In genomic region chr10:86594535-86594934, GRCh38 we compare ENCODE assay signal across 20 cellular contexts. TPM values are rescaled to one million over a fixed set of nuclear protein-coding genes. Genes with fewer than 3 reads are reported as not detected.
DNase-seq lines count a peak whose midpoint lies in the region; ATAC-seq, FAIRE-seq and TF ChIP-seq lines count a peak whose summit lies in the region.
"Had no signal": no experiment of that assay in that cellular context is flagged by ENCODE, and none has a peak within 500 bp of the region (broad histone marks: within the 10 kb centered on the region; RNA-seq: fewer than 3 reads in every experiment).

No MANE protein-coding gene starts in this region.

- intact Hi-C loops in psoas muscle (cut with DNase I): no loop called here

- H3K27ac ChIP-seq in A549: peak overlapping the region in 1 of 2 experiments; percentile 62; a peak in 4 of 6 replicates
- H3K27ac ChIP-seq in HEK293 (ENCODE audit: extremely low read depth, low read depth, low read length): no peak overlapping the region
- H3K27ac ChIP-seq in SJSA1: no peak overlapping the region
- no peak overlapping the region for H3K27ac ChIP-seq in psoas muscle
- H3K27ac ChIP-seq: adrenal gland, foreskin keratinocyte, ovary, thyroid gland had no signal

- no peak for TF ChIP-seq EP300 in A549 (IDR thresholded peaks at IDR 0.05)

- DNase-seq in A549 (ENCODE audit: low read depth in 1 of 2, low spot score in 1 of 2): peak in 1 of 2 experiments; percentile 63
- peak; percentile 70 to 76 for DNase-seq in SJSA1 (ENCODE audit: low read depth in 1 of 2, low spot score in 2 of 2)
- DNase-seq in fibroblast of the aortic adventitia (ENCODE audit: low read depth): peak; percentile 27
- DNase-seq in stimulated activated naive CD4-positive, alpha-beta T cell (lab: John Stamatoyannopoulos, UW): no peak
- DNase-seq in CD1c-positive myeloid dendritic cell (ENCODE audit: extremely low spot score): no peak
- DNase-seq in psoas muscle: no peak
- DNase-seq: activated CD4-positive, alpha-beta T cell treated with anti-CD3 and anti-CD28 coated beads for 1 hour; activated T-cell treated with anti-CD3 and anti-CD28 coated beads, Interleukin-2, amount 50 U/mL, for 24 hours; adrenal gland; dermis blood vessel endothelial cell; immature natural killer cell; Kasumi-1; ovary; T-cell; thyroid gland had no signal

- H3K4me3 ChIP-seq in A549: no peak overlapping the region
- no peak overlapping the region for H3K4me3 ChIP-seq in HEK293 (ENCODE audit: low read depth, low read length)
- H3K4me3 ChIP-seq in SJSA1: no peak overlapping the region
- no peak overlapping the region for H3K4me3 ChIP-seq in fibroblast of the aortic adventitia (ENCODE audit: low read depth, low read length)
- no peak overlapping the region for H3K4me3 ChIP-seq in psoas muscle
- H3K4me3 ChIP-seq: adrenal gland, ovary, thyroid gland had no signal

- no peak for TF ChIP-seq RAD21 in A549 (conservative IDR thresholded peaks at IDR 0.05 in 1 of 2, IDR thresholded peaks at IDR 0.05 in 1 of 2)

- 59% methylated on average over 5 of the region's 5 CpGs for WGBS in A549 (ENCODE audit: missing lambda C conversion rate)
- 77 to 91% (median 86%) methylated on average over 5 of the region's 5 CpGs for WGBS in psoas muscle, 3 donors

- no peak for TF ChIP-seq POLR2A in A549 (IDR thresholded peaks at IDR 0.05; ENCODE audit: low read length)

- ATAC-seq in A549 (peak; percentile 22 to 32; a peak in 2 of 6 replicates), HG03135 (IDR thresholded peaks at IDR 0.05; ENCODE audit: unreplicated experiment) (no peak), psoas muscle (no peak)
- ATAC-seq: foreskin keratinocyte, T-cell had no signal

- H3K27me3 ChIP-seq in SJSA1 (replicated peaks): no peaks in the 10 kb centered on the region
- no peaks in the 10 kb centered on the region for H3K27me3 ChIP-seq in psoas muscle (ENCODE audit: insufficient read depth in 3 of 3, low read length in 2 of 3)
- H3K27me3 ChIP-seq: adrenal gland, foreskin keratinocyte, ovary, thyroid gland had no signal

- H3K4me1 ChIP-seq in A549 (peaks cover 9% of the 10 kb centered on the region; the same call in 2 of the 3 replicates), HEK293 (ENCODE audit: control insufficient read depth, insufficient read depth, low read length) (no peaks in the 10 kb centered on the region), SJSA1 (replicated peaks) (peaks cover 14% of the 10 kb centered on the region), psoas muscle (no peaks in the 10 kb centered on the region)
- H3K4me1 ChIP-seq: adrenal gland, foreskin keratinocyte, thyroid gland had no signal

- POLR2A ChIA-PET in A549 (lab: Yijun Ruan, JAX): no interaction called here
- POLR2A ChIA-PET in HEK293 (lab: Yijun Ruan, JAX): interaction anchor here (0.8 kb wide), 1 partner anchor 194 kb away, joined by 4 read pairs; no protein-coding TSS in a partner anchor

- no peak for FAIRE-seq in A549 (lab: Jason Lieb, UNC)

- H3K4me2 ChIP-seq in A549: 0 out of 3 replicates have a peak overlapping the region, but pooled peaks have one; percentile 26

- no peaks in the 10 kb centered on the region for H3K9me3 ChIP-seq in A549
- no peaks in the 10 kb centered on the region for H3K9me3 ChIP-seq in HEK293 (ENCODE audit: control insufficient read depth, insufficient read depth, low read depth, low read length)
- H3K9me3 ChIP-seq in SJSA1 (replicated peaks): no peaks in the 10 kb centered on the region
- no peaks in the 10 kb centered on the region for H3K9me3 ChIP-seq in psoas muscle
- H3K9me3 ChIP-seq: adrenal gland, ovary, thyroid gland had no signal

- H3K36me3 ChIP-seq in HEK293 (ENCODE audit: control insufficient read depth in 2 of 2, insufficient read depth in 1 of 2, low read length in 2 of 2): no peaks in the 10 kb centered on the region
- no peaks in the 10 kb centered on the region for H3K36me3 ChIP-seq in SJSA1
- H3K36me3 ChIP-seq in psoas muscle (ENCODE audit: insufficient read depth in 1 of 2, low read depth in 1 of 2): no peaks in the 10 kb centered on the region
- H3K36me3 ChIP-seq: adrenal gland, ovary, thyroid gland had no signal

- TF ChIP-seq CTCF in A549 (IDR thresholded peaks at IDR 0.05): no peak
- TF ChIP-seq CTCF in HEK293 (tag by site-specific recombination; IDR thresholded peaks at IDR 0.05): no peak
- TF ChIP-seq CTCF in fibroblast of the aortic adventitia (IDR thresholded peaks at IDR 0.05; ENCODE audit: insufficient read depth, low read length): no peak
- no peak for TF ChIP-seq CTCF in psoas muscle (IDR thresholded peaks at IDR 0.05)

- CTCF ChIA-PET in A549 (lab: Yijun Ruan, JAX): interaction anchor here (0.6 to 7.0 kb wide), 4 partner anchors 10 to 95 kb away, joined by 3 to 35 read pairs (median 4); no protein-coding TSS in a partner anchor
- CTCF ChIA-PET in HEK293 (lab: Yijun Ruan, JAX): interaction anchor here (0.6 to 1.2 kb wide), 4 partner anchors 16 to 218 kb away, joined by 3 to 8 read pairs (median 4); no protein-coding TSS in a partner anchor

TF ChIP-seq in A549, 52 proteins besides CTCF, POLR2A, EP300 and RAD21:
- TF ChIP-seq, protein P1, sequence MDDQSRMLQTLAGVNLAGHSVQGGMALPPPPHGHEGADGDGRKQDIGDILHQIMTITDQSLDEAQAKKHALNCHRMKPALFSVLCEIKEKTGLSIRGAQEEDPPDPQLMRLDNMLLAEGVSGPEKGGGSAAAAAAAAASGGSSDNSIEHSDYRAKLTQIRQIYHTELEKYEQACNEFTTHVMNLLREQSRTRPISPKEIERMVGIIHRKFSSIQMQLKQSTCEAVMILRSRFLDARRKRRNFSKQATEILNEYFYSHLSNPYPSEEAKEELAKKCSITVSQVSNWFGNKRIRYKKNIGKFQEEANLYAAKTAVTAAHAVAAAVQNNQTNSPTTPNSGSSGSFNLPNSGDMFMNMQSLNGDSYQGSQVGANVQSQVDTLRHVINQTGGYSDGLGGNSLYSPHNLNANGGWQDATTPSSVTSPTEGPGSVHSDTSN (IDR thresholded peaks at IDR 0.05): no peak
- TF ChIP-seq CEBPB (IDR thresholded peaks at IDR 0.05): peak in 1 of 2 experiments; percentile 43; a peak in 1 of 4 replicates
TF ChIP-seq in A549: peak in this region for 1.

TF ChIP-seq in HEK293, 187 proteins besides CTCF, POLR2A, EP300 and RAD21 (continues in another document):
- TF ChIP-seq, protein P2, sequence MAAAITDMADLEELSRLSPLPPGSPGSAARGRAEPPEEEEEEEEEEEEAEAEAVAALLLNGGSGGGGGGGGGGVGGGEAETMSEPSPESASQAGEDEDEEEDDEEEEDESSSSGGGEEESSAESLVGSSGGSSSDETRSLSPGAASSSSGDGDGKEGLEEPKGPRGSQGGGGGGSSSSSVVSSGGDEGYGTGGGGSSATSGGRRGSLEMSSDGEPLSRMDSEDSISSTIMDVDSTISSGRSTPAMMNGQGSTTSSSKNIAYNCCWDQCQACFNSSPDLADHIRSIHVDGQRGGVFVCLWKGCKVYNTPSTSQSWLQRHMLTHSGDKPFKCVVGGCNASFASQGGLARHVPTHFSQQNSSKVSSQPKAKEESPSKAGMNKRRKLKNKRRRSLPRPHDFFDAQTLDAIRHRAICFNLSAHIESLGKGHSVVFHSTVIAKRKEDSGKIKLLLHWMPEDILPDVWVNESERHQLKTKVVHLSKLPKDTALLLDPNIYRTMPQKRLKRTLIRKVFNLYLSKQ (tag by site-specific recombination; IDR thresholded peaks at IDR 0.05; ENCODE audit: borderline replicate concordance): no peak
- TF ChIP-seq, protein P3, sequence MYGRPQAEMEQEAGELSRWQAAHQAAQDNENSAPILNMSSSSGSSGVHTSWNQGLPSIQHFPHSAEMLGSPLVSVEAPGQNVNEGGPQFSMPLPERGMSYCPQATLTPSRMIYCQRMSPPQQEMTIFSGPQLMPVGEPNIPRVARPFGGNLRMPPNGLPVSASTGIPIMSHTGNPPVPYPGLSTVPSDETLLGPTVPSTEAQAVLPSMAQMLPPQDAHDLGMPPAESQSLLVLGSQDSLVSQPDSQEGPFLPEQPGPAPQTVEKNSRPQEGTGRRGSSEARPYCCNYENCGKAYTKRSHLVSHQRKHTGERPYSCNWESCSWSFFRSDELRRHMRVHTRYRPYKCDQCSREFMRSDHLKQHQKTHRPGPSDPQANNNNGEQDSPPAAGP (tag by site-specific recombination; IDR thresholded peaks at IDR 0.05): peak; percentile 63; the same call in 1 of the 2 replicates
- TF ChIP-seq, protein P4, sequence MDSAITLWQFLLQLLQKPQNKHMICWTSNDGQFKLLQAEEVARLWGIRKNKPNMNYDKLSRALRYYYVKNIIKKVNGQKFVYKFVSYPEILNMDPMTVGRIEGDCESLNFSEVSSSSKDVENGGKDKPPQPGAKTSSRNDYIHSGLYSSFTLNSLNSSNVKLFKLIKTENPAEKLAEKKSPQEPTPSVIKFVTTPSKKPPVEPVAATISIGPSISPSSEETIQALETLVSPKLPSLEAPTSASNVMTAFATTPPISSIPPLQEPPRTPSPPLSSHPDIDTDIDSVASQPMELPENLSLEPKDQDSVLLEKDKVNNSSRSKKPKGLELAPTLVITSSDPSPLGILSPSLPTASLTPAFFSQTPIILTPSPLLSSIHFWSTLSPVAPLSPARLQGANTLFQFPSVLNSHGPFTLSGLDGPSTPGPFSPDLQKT (IDR thresholded peaks at IDR 0.05; ENCODE audit: borderline replicate concordance, low read depth, low read length): no peak
- TF ChIP-seq KLF7 (tag by site-specific recombination; IDR thresholded peaks at IDR 0.05; ENCODE audit: borderline replicate concordance): no peak
- TF ChIP-seq ZNF391 (tag by site-specific recombination; IDR thresholded peaks at IDR 0.05; ENCODE audit: borderline replicate concordance, low read depth): no peak

RNA-seq across cellular contexts. Expression of gene OPN4, which starts 59.8 kb away (rescaled TPM):
- polyA plus RNA-seq in A549 (2011; rRNA removed) (not detected in 2 replicates), A549 (2017; fragmentation: RNase III; extraction: RNeasy Plus Mini Kit Qiagen cat#74134 plus additional on column Dnase treatment) (not detected in 3 replicates), psoas muscle (under 1 TPM; 0.14 to 0.23 (median 0.23) TPM)
- polyA plus RNA-seq in A549 (2012; cell fraction: cytosol; rRNA removed): not detected in 2 replicates
- polyA plus RNA-seq in A549 (2012; cell fraction: nucleus; rRNA removed): not detected in 2 replicates
- not detected in 2 replicates for polyA minus RNA-seq in A549 (2011; rRNA and poly(A)+ RNA removed)
- not detected in 2 replicates for total RNA-seq in SJSA1 (2014; rRNA removed; shearing (Covaris generic))
- total RNA-seq in fibroblast of the aortic adventitia (ENCODE audit: low replicate concordance) (not detected in 2 replicates), psoas muscle (under 1 TPM; 0.12 to 0.49 (median 0.32) TPM)
- total RNA-seq: dermis blood vessel endothelial cell, foreskin keratinocyte, mesothelial cell of epicardium, ovary, T-cell had no signal
- polyA plus RNA-seq: AG04450, foreskin keratinocyte, immature natural killer cell had no signal

Comparison
In these comparisons a context has a peak if more than half of its experiments do, and no peak if none do; other contexts are left out.
1. ATAC-seq: peak in A549 (2 of 2); none in HG03135 (single experiment) and psoas muscle (0 of 4).
2. DNase-seq: peak in SJSA1 (2 of 2) and fibroblast of the aortic adventitia (single experiment); none in stimulated activated naive CD4-positive, alpha-beta T cell (0 of 6), CD1c-positive myeloid dendritic cell (single experiment) and psoas muscle (0 of 2).